14 cellular contexts compared by ENCODE assay signal in the genomic region with DNA sequence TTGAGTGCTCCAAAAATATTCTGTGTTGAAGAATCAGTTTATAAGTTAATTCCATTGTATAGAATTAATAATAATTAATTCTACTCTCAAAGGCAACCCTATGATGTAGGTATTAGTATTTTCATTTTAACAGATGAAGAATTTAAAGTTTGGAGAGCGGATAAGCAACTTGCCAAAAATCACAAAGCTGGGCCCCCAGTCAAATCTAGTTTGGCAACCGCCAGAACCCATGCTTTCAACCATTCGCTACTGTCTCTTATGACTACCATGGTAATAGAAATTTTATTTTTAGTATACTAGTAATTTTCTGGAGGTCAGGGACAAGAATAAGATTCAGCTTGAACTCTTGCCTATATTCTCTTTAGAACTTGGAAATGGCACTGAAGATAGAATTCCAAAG.
DNase-seq lines count a peak whose midpoint lies in the region; ATAC-seq and TF ChIP-seq lines count a peak whose summit lies in the region.
"Had no signal": no experiment of that assay in that cellular context is flagged by ENCODE, and none has a peak within 500 bp of the region (broad histone marks: within the 10 kb centered on the region; RNA-seq: fewer than 3 reads in every experiment).

No MANE protein-coding gene starts in this region.

- no peaks in the 10 kb centered on the region for H3K36me3 ChIP-seq in RWPE2 (ENCODE audit: low read depth)
- H3K36me3 ChIP-seq in esophagus muscularis mucosa = no peaks in the 10 kb centered on the region
- no peaks in the 10 kb centered on the region for H3K36me3 ChIP-seq in mesenchymal stem cell (ENCODE audit: control insufficient read depth in 1 of 2, insufficient read depth in 2 of 2, low read depth in 1 of 2, low read length in 2 of 2)
- no peaks in the 10 kb centered on the region for H3K36me3 ChIP-seq in thoracic aorta
- H3K36me3 ChIP-seq: BLaER1, MG63 had no signal

- WGBS in esophagus muscularis mucosa = 77% methylated on average over 3 of the region's 3 CpGs
- 100% methylated on average over 1 of the region's 3 CpGs for WGBS in mesenchymal stem cell

- no peak overlapping the region for H4K8ac ChIP-seq in mesenchymal stem cell (ENCODE audit: low read length)

- H2BK15ac ChIP-seq in mesenchymal stem cell (ENCODE audit: low read depth, poor library complexity, severe bottlenecking) = no peak overlapping the region

- no peak overlapping the region for H3K4me3 Mint-ChIP-seq in stimulated activated naive CD8-positive, alpha-beta T cell treated with anti-CD3 and anti-CD28 coated beads, Interleukin-15, amount 100 ng/mL, for 72 hours

- H3K4me3 ChIP-seq in RWPE2 (ENCODE audit: severe bottlenecking) = no peak overlapping the region
- H3K4me3 ChIP-seq in esophagus muscularis mucosa = no peak overlapping the region
- peak overlapping the region in 1 of 2 experiments; percentile 60 for H3K4me3 ChIP-seq in mesenchymal stem cell (ENCODE audit: insufficient read depth in 1 of 2, low read depth in 1 of 2, low read length in 2 of 2)
- H3K4me3 ChIP-seq in thoracic aorta = no peak overlapping the region
- H3K4me3 ChIP-seq: BLaER1, MG63 had no signal

- H4K91ac ChIP-seq in mesenchymal stem cell (ENCODE audit: low read length) = no peak overlapping the region

- H3K27ac Mint-ChIP-seq in stimulated activated naive CD8-positive, alpha-beta T cell treated with anti-CD3 and anti-CD28 coated beads, Interleukin-15, amount 100 ng/mL, for 72 hours = no peak overlapping the region

- peak overlapping the region; percentile 58 for H3K27ac ChIP-seq in RWPE2 (ENCODE audit: poor library complexity, severe bottlenecking)
- peak overlapping the region; percentile 4 to 68 (median 18) for H3K27ac ChIP-seq in esophagus muscularis mucosa (replicated peaks in 1 of 4)
- H3K27ac ChIP-seq in mesenchymal stem cell (ENCODE audit: low read length, poor library complexity, severe bottlenecking) = no peak overlapping the region
- peak overlapping the region; percentile 67 to 85 for H3K27ac ChIP-seq in thoracic aorta
- H3K27ac ChIP-seq: BLaER1 had no signal

- H3K23ac ChIP-seq in mesenchymal stem cell (ENCODE audit: low read length in 2 of 2) = no peak overlapping the region

- H3K9me3 ChIP-seq in RWPE2 (ENCODE audit: severe bottlenecking) (no peaks in the 10 kb centered on the region), esophagus muscularis mucosa (peaks cover 0 to under 1% (median 0%) of the 10 kb centered on the region in 4 donors), mesenchymal stem cell (ENCODE audit: control insufficient read depth, low read length) (no peaks in the 10 kb centered on the region), thoracic aorta (no peaks in the 10 kb centered on the region)
- H3K9me3 ChIP-seq: BLaER1, MG63 had no signal

- H2AK5ac ChIP-seq in mesenchymal stem cell (ENCODE audit: low read length, severe bottlenecking) = no peak overlapping the region

- H3K9me3 Mint-ChIP-seq in stimulated activated naive CD8-positive, alpha-beta T cell treated with anti-CD3 and anti-CD28 coated beads, Interleukin-15, amount 100 ng/mL, for 72 hours = no peaks in the 10 kb centered on the region

- no peak overlapping the region for H2AFZ ChIP-seq in mesenchymal stem cell (ENCODE audit: low read depth, low read length)

- no peak overlapping the region for H3K4me2 ChIP-seq in mesenchymal stem cell (ENCODE audit: low read length, poor library complexity, severe bottlenecking)
- H3K4me2 ChIP-seq: BLaER1 had no signal

- no peaks in the 10 kb centered on the region for H3K27me3 Mint-ChIP-seq in stimulated activated naive CD8-positive, alpha-beta T cell treated with anti-CD3 and anti-CD28 coated beads, Interleukin-15, amount 100 ng/mL, for 72 hours

- H2BK12ac ChIP-seq in mesenchymal stem cell (ENCODE audit: low read length in 2 of 2) = no peak overlapping the region

- no peak overlapping the region for H3K18ac ChIP-seq in mesenchymal stem cell (ENCODE audit: low read depth in 1 of 2, low read length in 2 of 2)

- no peak for TF ChIP-seq EP300 in esophagus muscularis mucosa (IDR thresholded peaks at IDR 0.05)

- intact Hi-C loops in esophagus muscularis mucosa (cut with DNase I) = no loop called here

- H2BK120ac ChIP-seq in mesenchymal stem cell (ENCODE audit: low read depth, low read length) = no peak overlapping the region

- TF ChIP-seq POLR2A in esophagus muscularis mucosa (IDR thresholded peaks at IDR 0.05; ENCODE audit: low read depth) = no peak

- DNase-seq in RWPE2 (ENCODE audit: low spot score) (no peak), esophagus muscularis mucosa (ENCODE audit: extremely low spot score) (no peak), mesenchymal stem cell (no peak), thoracic aorta (ENCODE audit: low spot score) (no peak), NCI-H2029 treated with DMSO at 0.1 percent for 48 hours (lab: John Stamatoyannopoulos, UW) (no peak)
- DNase-seq in stimulated activated naive CD8-positive, alpha-beta T cell treated with anti-CD3 and anti-CD28 coated beads, Interleukin-15, amount 100 ng/mL, for 72 hours = no peak
- DNase-seq: KG1, NCI-H1092 treated with DMSO at 0.1 percent for 48 hours, SHP77 treated with DMSO at 0.1 percent for 48 hours had no signal

- ATAC-seq in RWPE2 (ENCODE audit: low read depth) (no peak), thoracic aorta (ENCODE audit: insufficient number of reproducible peaks, low FRiP score, low read depth) (no peak), GM21526 (IDR thresholded peaks at IDR 0.05; ENCODE audit: low FRiP score, unreplicated experiment) (no peak), HG03439 (IDR thresholded peaks at IDR 0.05; ENCODE audit: unreplicated experiment) (no peak)
- no peak for ATAC-seq in stimulated activated naive CD8-positive, alpha-beta T cell treated with anti-CD3 and anti-CD28 coated beads, Interleukin-15, amount 100 ng/mL, for 72 hours
- ATAC-seq: Panc1 had no signal

- H3K14ac ChIP-seq in mesenchymal stem cell (ENCODE audit: low read length in 2 of 2) = no peak overlapping the region

- H2BK5ac ChIP-seq in mesenchymal stem cell (ENCODE audit: low read depth, low read length, poor library complexity, severe bottlenecking) = no peak overlapping the region

- TF ChIP-seq CTCF in RWPE2 (IDR thresholded peaks at IDR 0.05; ENCODE audit: poor library complexity, severe bottlenecking) (no peak), esophagus muscularis mucosa (IDR thresholded peaks at IDR 0.05) (no peak), thoracic aorta (IDR thresholded peaks at IDR 0.05) (no peak)

- no peak overlapping the region for H3K4ac ChIP-seq in mesenchymal stem cell (ENCODE audit: low read depth in 1 of 2, low read length in 2 of 2)

- no peaks in the 10 kb centered on the region for H3K79me1 ChIP-seq in mesenchymal stem cell (replicated peaks; ENCODE audit: low read length, poor library complexity, severe bottlenecking)

- H3K9ac ChIP-seq in mesenchymal stem cell (ENCODE audit: low read length) = peak overlapping the region; percentile 83
- H3K9ac ChIP-seq: BLaER1 had no signal

- H3K4me1 ChIP-seq in RWPE2 (ENCODE audit: insufficient read depth, poor library complexity, severe bottlenecking) = peaks cover 46% of the 10 kb centered on the region
- peaks cover 19 to 55% (median 24%) of the 10 kb centered on the region in 4 donors for H3K4me1 ChIP-seq in esophagus muscularis mucosa
- no peaks in the 10 kb centered on the region for H3K4me1 ChIP-seq in mesenchymal stem cell (ENCODE audit: control insufficient read depth, insufficient read depth, low read depth, low read length)
- peaks cover 45 to 70% of the 10 kb centered on the region in 2 donors for H3K4me1 ChIP-seq in thoracic aorta (ENCODE audit: control insufficient read depth in 1 of 2, low read depth in 2 of 2)
- H3K4me1 ChIP-seq: BLaER1 had no signal

- H3K27me3 ChIP-seq in RWPE2 (ENCODE audit: insufficient read depth, poor library complexity, severe bottlenecking) (no peaks in the 10 kb centered on the region), esophagus muscularis mucosa (no peaks in the 10 kb centered on the region), mesenchymal stem cell (ENCODE audit: control insufficient read depth in 1 of 2, insufficient read depth in 1 of 2, low read length in 2 of 2) (no peaks in the 10 kb centered on the region), thoracic aorta (replicated peaks; ENCODE audit: insufficient read depth) (no peaks in the 10 kb centered on the region)
- H3K27me3 ChIP-seq: BLaER1, MG63 had no signal

- no peaks in the 10 kb centered on the region for H3K4me1 Mint-ChIP-seq in stimulated activated naive CD8-positive, alpha-beta T cell treated with anti-CD3 and anti-CD28 coated beads, Interleukin-15, amount 100 ng/mL, for 72 hours
